In genomic region chr12:92570056-92570753, GRCh38 we compare ENCODE assay signal across 8 cellular contexts.
A peak's percentile ranks its signal among the peaks of the same experiment; 100 is the strongest.
DNase-seq lines count a peak whose midpoint lies in the region; ATAC-seq lines count a peak whose summit lies in the region.

No MANE protein-coding gene starts in this region.

- ATAC-seq in GM21529 (IDR thresholded peaks at IDR 0.05; ENCODE audit: unreplicated experiment): peak; percentile 90

- peak; percentile 59 to 65 for DNase-seq in activated CD4-positive, alpha-beta T cell treated with anti-CD3 and anti-CD28 coated beads for 4 hours
- no peak for DNase-seq in activated CD4-positive, alpha-beta T cell treated with anti-CD3 and anti-CD28 coated beads for 48 hours
- DNase-seq in HS-5 (ENCODE audit: low read depth): peak; percentile 70
- peak; percentile 93 for DNase-seq in NCI-H82 (lab: John Stamatoyannopoulos, UW)
- peak; percentile 14 for DNase-seq in activated gamma-delta T cell treated with anti-CD3 and anti-CD28 coated beads, Interleukin-2, amount 50 U/mL, for 16 hours (ENCODE audit: low read depth)
- DNase-seq in foreskin melanocyte: peak; percentile 77
- DNase-seq in nucleus accumbens (lab: John Stamatoyannopoulos, UW): peak in 43 of 56 donors; percentile 1 to 81 (median 23)
